1 cellular context compared by ENCODE assay signal in genomic region chr4:40182041-40182440, GRCh38.
A peak's percentile ranks its signal among the peaks of the same experiment; 100 is the strongest.
TF ChIP-seq lines count a peak whose summit lies in the region.

No MANE protein-coding gene starts in this region.

TF ChIP-seq in K562, 482 proteins besides CTCF, POLR2A, EP300 and RAD21:
- TF ChIP-seq RFX1 (IDR thresholded peaks at IDR 0.05), result peak; percentile 49
- no peak for TF ChIP-seq KLF16 (IDR thresholded peaks at IDR 0.05)
